ENCODE assay signal across 8 cellular contexts in the genomic region with DNA sequence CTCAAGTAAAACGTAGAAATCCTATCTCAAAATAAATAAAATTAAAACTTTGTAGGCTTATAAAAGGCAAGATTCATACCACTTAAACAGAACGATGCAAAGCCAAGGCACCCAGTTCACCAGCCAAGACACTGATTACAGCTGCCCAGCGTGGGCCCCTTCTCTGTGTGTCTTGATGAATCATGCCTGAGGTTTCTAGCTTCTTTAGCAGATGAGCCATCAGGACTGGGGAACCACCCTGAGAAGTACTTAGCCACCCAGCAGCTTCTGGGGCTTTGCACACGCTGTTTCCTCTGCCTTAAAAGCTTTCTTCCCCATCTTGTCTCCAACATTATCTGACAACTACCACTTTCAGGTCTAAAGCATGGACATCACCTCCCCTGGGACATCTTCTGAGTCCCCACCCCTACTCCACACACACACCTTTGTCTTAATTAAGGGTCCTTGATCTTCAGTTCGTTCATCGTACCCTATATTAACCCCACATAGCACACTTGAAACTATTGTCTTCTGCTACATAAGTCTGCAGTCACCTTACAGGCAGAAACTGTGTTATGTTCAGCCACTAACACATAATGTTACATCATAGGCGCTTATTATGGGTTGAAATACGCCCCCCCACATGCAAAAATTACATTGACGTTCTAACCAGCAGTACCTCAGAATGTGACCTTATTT. TPM values are rescaled to one million over a fixed set of nuclear protein-coding genes. Genes with fewer than 3 reads are reported as not detected.
A peak's percentile ranks its signal among the peaks of the same experiment; 100 is the strongest.
DNase-seq lines count a peak whose midpoint lies in the region; ATAC-seq and TF ChIP-seq lines count a peak whose summit lies in the region.

No MANE protein-coding gene starts in this region.

- peak overlapping the region; percentile 81 for H3K14ac ChIP-seq in trophoblast cell (ENCODE audit: low read length)

- H3K4me2 ChIP-seq in PC-3 (ENCODE audit: low read length) = peak overlapping the region; percentile 61
- no peak overlapping the region for H3K4me2 ChIP-seq in trophoblast cell (ENCODE audit: low read length)

- peaks cover 10% of the 10 kb centered on the region for H3F3A ChIP-seq in PC-3 (ENCODE audit: low read length, unreplicated experiment)

- peak overlapping the region; percentile 77 for H2BK120ac ChIP-seq in trophoblast cell (ENCODE audit: insufficient read depth, low read length, poor library complexity)

- BruUV-seq in PC-3 (replicated peaks; lab: Mats Ljungman, UMichigan) = no TSS peak

- H3K79me2 ChIP-seq in PC-3 (ENCODE audit: low read length) (no peaks in the 10 kb centered on the region), trophoblast cell (ENCODE audit: control insufficient read depth, insufficient read depth, low read length, poor library complexity) (no peaks in the 10 kb centered on the region)

- peaks cover 12% of the 10 kb centered on the region for H3K79me1 ChIP-seq in trophoblast cell (ENCODE audit: low read length)

- H3K27me3 ChIP-seq in PC-3 (ENCODE audit: low read length) (no peaks in the 10 kb centered on the region), adipocyte (replicated peaks; ENCODE audit: control insufficient read depth, insufficient read depth, low read length) (no peaks in the 10 kb centered on the region), trophoblast cell (ENCODE audit: insufficient read depth, low read length) (no peaks in the 10 kb centered on the region), spleen (replicated peaks in 1 of 7) (peaks cover 0 to 18% (median 0%) of the 10 kb centered on the region in 7 donors)

- H2AFZ ChIP-seq in PC-3 (ENCODE audit: low read length) (peak overlapping the region; percentile 43; the same call in 1 of the 2 replicates), trophoblast cell (ENCODE audit: insufficient read depth, low read length, poor library complexity) (no peak overlapping the region)

- no peak overlapping the region for H3K23ac ChIP-seq in trophoblast cell (ENCODE audit: low read length)

- H3K36me3 ChIP-seq in PC-3 (ENCODE audit: low read depth, low read length) (no peaks in the 10 kb centered on the region), adipocyte (ENCODE audit: control insufficient read depth, insufficient read depth, low read length, severe bottlenecking) (no peaks in the 10 kb centered on the region), trophoblast cell (ENCODE audit: control insufficient read depth in 1 of 2, insufficient read depth in 2 of 2, low read length in 2 of 2) (no peaks in the 10 kb centered on the region), spleen (no peaks in the 10 kb centered on the region)

- H3K4ac ChIP-seq in trophoblast cell (ENCODE audit: low read depth, low read length) = peak overlapping the region; percentile 37

- H4K20me1 ChIP-seq in PC-3 (ENCODE audit: low read length) = no peaks in the 10 kb centered on the region

- TF ChIP-seq CTCF in HFF-Myc (IDR thresholded peaks at IDR 0.05; ENCODE audit: low read depth, low read length, missing control alignments) = no peak
- no peak for TF ChIP-seq CTCF in PC-3 (conservative IDR thresholded peaks at IDR 0.05; ENCODE audit: low read depth, low read length)
- TF ChIP-seq CTCF in spleen (IDR thresholded peaks at IDR 0.05 in 8 of 11, conservative IDR thresholded peaks at IDR 0.05 in 3 of 11) = no peak

- H3K4me3 ChIP-seq in HFF-Myc (replicated peaks; ENCODE audit: low read depth, low read length) (no peak overlapping the region), PC-3 (ENCODE audit: low read length) (0 out of 2 replicates have a peak overlapping the region, but pooled peaks have one; percentile 10), adipocyte (ENCODE audit: low read length) (peak overlapping the region; percentile 6), trophoblast cell (ENCODE audit: low read depth, low read length) (no peak overlapping the region), spleen (no peak overlapping the region)

- H3K9me2 ChIP-seq in PC-3 (replicated peaks; ENCODE audit: low read length) = no peaks in the 10 kb centered on the region

- H3K9ac ChIP-seq in PC-3 (ENCODE audit: low read length) (no peak overlapping the region; the same call in none of the 2 replicates), adipocyte (ENCODE audit: low read length) (no peak overlapping the region), trophoblast cell (ENCODE audit: low read length) (no peak overlapping the region)

- H4K12ac ChIP-seq in trophoblast cell (ENCODE audit: low read depth, low read length) = peak overlapping the region; percentile 43

- intact Hi-C loops in PC-3 (cut with micrococcal nuclease) (loop anchor here (1.0 to 10.0 kb wide), 3 partner anchors 22 to 327 kb away; no protein-coding TSS in a partner anchor), spleen (cut with DNase I; ENCODE audit: low total_unique reads) (no loop called here)

- no peak overlapping the region for H3K18ac ChIP-seq in trophoblast cell (ENCODE audit: low read length)

- H4K8ac ChIP-seq in trophoblast cell (ENCODE audit: low read depth, low read length) = peak overlapping the region; percentile 22

- peak; percentile 15 for DNase-seq in ELF-1 (ENCODE audit: low read depth, low spot score)
- peak; percentile 57 for DNase-seq in HFF-Myc (ENCODE audit: extremely low read depth, low read depth)
- peak; percentile 95 for DNase-seq in PC-3
- peak; percentile 96 for DNase-seq in adipocyte (ENCODE audit: low read depth)
- peak; percentile 71 to 72 for DNase-seq in trophoblast cell
- DNase-seq in spleen = no peak
- DNase-seq in Ammon's horn (ENCODE audit: low spot score) = no peak
- no peak for DNase-seq in occipital lobe (lab: John Stamatoyannopoulos, UW)

- H2BK5ac ChIP-seq in trophoblast cell (ENCODE audit: low read depth, low read length, poor library complexity) = peak overlapping the region; percentile 85

- H2BK12ac ChIP-seq in trophoblast cell (ENCODE audit: low read length) = peak overlapping the region; percentile 87

- H3K4me1 ChIP-seq in PC-3 (ENCODE audit: insufficient read depth, low read length) (peaks cover 61% of the 10 kb centered on the region), adipocyte (ENCODE audit: control insufficient read depth, insufficient read depth, low read length) (peaks cover 20% of the 10 kb centered on the region), trophoblast cell (ENCODE audit: control insufficient read depth in 1 of 2, insufficient read depth in 2 of 2, low read length in 2 of 2) (peaks cover 9 to 11% of the 10 kb centered on the region in 2 experiments), spleen (no peaks in the 10 kb centered on the region)

- H3K9me3 ChIP-seq in PC-3 (ENCODE audit: low read length) (no peaks in the 10 kb centered on the region), adipocyte (ENCODE audit: control insufficient read depth, low read length) (no peaks in the 10 kb centered on the region), trophoblast cell (ENCODE audit: insufficient read depth, low read depth, low read length) (no peaks in the 10 kb centered on the region), spleen (no peaks in the 10 kb centered on the region)

- CTCF ChIA-PET in PC-3 (lab: Charles Lee) = interaction anchor here (0.6 to 1.1 kb wide), 5 partner anchors 26 to 749 kb away, joined by 3 to 10 read pairs (median 5); no protein-coding TSS in a partner anchor

- H2AK5ac ChIP-seq in trophoblast cell (ENCODE audit: low read length) = peak overlapping the region; percentile 69

- no CpG with 5 or more reads among the region's 9 CpGs for WGBS in trophoblast cell (ENCODE audit: extremely low coverage, insufficient coverage, insufficient read length)
- WGBS in spleen, 5 donors = 62 to 75% (median 67%) methylated on average over 9 of the region's 9 CpGs

- peak overlapping the region; percentile 76 for H3K27ac ChIP-seq in PC-3 (ENCODE audit: low read length)
- peak overlapping the region; percentile 67 for H3K27ac ChIP-seq in trophoblast cell (ENCODE audit: low read depth, low read length)
- no peak overlapping the region for H3K27ac ChIP-seq in spleen

- peak; percentile 93 for ATAC-seq in PC-3

- H4K91ac ChIP-seq in trophoblast cell (ENCODE audit: low read depth, low read length) = peak overlapping the region; percentile 82

- POLR2A ChIA-PET in PC-3 (lab: Charles Lee; ENCODE audit: unreplicated experiment) = interaction anchor here (0.5 to 0.8 kb wide), 3 partner anchors 23 to 314 kb away, joined by 3 to 4 read pairs (median 3); no protein-coding TSS in a partner anchor

- no peak for TF ChIP-seq POLR2A in spleen (IDR thresholded peaks at IDR 0.05)

RNA-seq across cellular contexts. Expression of a gene that starts 8.7 kb away (rescaled TPM):
- total RNA-seq in PC-3 (2014; rRNA removed) = 0.47 TPM in 1 of 2 replicates, not detected in the other
- polyA plus RNA-seq in trophoblast cell (2013) = 52.4 and 55.7 TPM in 2 replicates
- total RNA-seq in spleen = 10 to 100 TPM in 5 of 7 donors, 1 to 10 TPM in 2; 7.3 to 14.7 (median 12.9) TPM
- 1 to 10 TPM; 3.1 to 4.7 (median 4.3) TPM for polyA plus RNA-seq in spleen
- total RNA-seq in occipital lobe = 4.4 TPM

RNA-seq across cellular contexts. Expression of a gene that starts 17.2 kb away (rescaled TPM):
- total RNA-seq in PC-3 (2014; rRNA removed) (not detected in 2 replicates), spleen (not detected), occipital lobe (not detected)
- 1.8 and 2.4 TPM in 2 replicates for polyA plus RNA-seq in trophoblast cell (2013)
- polyA plus RNA-seq in spleen = not detected

RNA-seq across cellular contexts. Expression of a gene that starts 19.6 kb away (rescaled TPM):
- total RNA-seq in PC-3 (2014; rRNA removed) = not detected in 2 replicates
- polyA plus RNA-seq in trophoblast cell (2013) = 0.14 and 0.16 TPM in 2 replicates
- not detected for total RNA-seq in spleen
- not detected for polyA plus RNA-seq in spleen
- not detected for total RNA-seq in occipital lobe

Comparison
In these comparisons a context has a peak if more than half of its experiments do, and no peak if none do; other contexts are left out.
1. DNase-seq: peak in ELF-1 (single experiment), HFF-Myc (single experiment), PC-3 (single experiment), adipocyte (single experiment) and trophoblast cell (2 of 2); none in spleen (single experiment), Ammon's horn (single experiment) and occipital lobe (single experiment).
2. H3K4me3 ChIP-seq: peak in PC-3 (single experiment) and adipocyte (single experiment); none in HFF-Myc (single experiment), trophoblast cell (single experiment) and spleen (0 of 8).
3. H3K27ac ChIP-seq: peak in PC-3 (single experiment) and trophoblast cell (single experiment); none in spleen (0 of 8).